Comparison of ENCODE assay signal across 30 cellular contexts in the genomic region with DNA sequence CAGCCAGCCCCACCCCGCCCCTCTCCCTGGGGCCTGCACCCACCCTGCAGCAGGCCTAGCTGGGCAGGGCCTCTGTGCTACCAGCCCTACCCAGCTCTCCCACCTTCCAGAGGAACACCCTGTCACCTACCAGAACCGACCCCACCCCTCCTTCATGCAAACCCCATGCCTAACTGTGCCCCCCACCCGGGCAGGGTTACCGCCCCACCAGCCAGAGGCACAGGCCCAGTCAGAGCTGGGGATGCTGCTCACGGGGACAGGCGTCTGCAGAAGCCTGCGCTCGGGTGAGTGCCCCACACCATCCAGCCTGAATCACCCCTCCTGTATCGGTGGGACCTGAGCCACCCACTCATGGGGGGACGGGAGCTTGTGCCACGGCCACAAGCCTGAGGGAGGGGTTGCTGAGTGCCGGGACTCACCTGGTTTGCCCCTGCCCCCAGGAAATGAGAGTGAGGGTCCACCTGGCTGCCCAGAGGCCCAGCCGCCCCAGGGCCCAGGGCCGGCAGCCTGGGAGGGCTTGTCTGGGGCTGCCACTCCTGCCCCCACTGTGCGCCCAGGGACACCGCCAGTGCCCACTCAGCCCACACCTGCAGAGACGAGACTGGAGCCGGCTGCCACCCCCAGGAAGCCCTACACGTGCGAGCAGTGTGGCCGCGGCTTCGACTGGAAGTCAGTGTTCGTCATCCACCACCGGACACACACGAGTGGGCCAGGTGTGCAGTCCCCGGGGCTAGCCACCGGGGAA.
"Had no signal": no experiment of that assay in that cellular context is flagged by ENCODE, and none has a peak within 500 bp of the region (broad histone marks: within the 10 kb centered on the region; RNA-seq: fewer than 3 reads in every experiment).

No MANE protein-coding gene starts in this region.

- H2AFZ ChIP-seq: neural progenitor cell had no signal

- H3K9ac ChIP-seq: neural progenitor cell had no signal

- H3K9me3 ChIP-seq: esophagus squamous epithelium, heart right ventricle, left lung, mucosa of descending colon, ovary, psoas muscle, sigmoid colon, testis, tibial artery had no signal

- DNase-seq: dermis blood vessel endothelial cell; effector memory CD4-positive, alpha-beta T cell; esophagus squamous epithelium; foreskin melanocyte; glutamatergic neuron; heart right ventricle; hippocampal formation; immature natural killer cell; mesenchymal stem cell; mucosa of descending colon; naive B cell; nucleus accumbens; ovary; psoas muscle; sigmoid colon; stimulated activated CD4-positive, alpha-beta T cell treated with anti-CD3 and anti-CD28 coated beads, Interleukin-2, amount 100 ng/mL, for 24 hours; stimulated activated CD4-positive, alpha-beta T cell treated with anti-CD3 and anti-CD28 coated beads, Interleukin-4, amount 100 ng/mL, for 24 hours; stimulated activated naive CD8-positive, alpha-beta T cell treated with anti-CD3 and anti-CD28 coated beads, Interleukin-15, Interleukin-2, amounts not matched to agents 100 U/mL and 50 U/mL, for 24 hours; substantia nigra; testis; tibial artery had no signal

- H3K4me3 ChIP-seq: coronary artery, esophagus squamous epithelium, heart right ventricle, left lung, mucosa of descending colon, neural progenitor cell, ovary, psoas muscle, sigmoid colon, testis, tibial artery had no signal

- H3K27ac ChIP-seq: coronary artery, esophagus squamous epithelium, heart right ventricle, left lung, neural progenitor cell, ovary, psoas muscle, sigmoid colon, testis, tibial artery had no signal

- ATAC-seq: heart right ventricle; left lung; mucosa of descending colon; natural killer cell treated with Interleukin-12 subunit alpha and Interleukin-12 subunit beta and Interleukin-15 and Interleukin-18, amount 100 ng/mL, for 72 hours; psoas muscle; right cardiac atrium; stimulated activated effector memory CD8-positive, alpha-beta T cell treated with anti-CD3 and anti-CD28 coated beads, Interleukin-12 subunit alpha, Interleukin-12 subunit beta, amount 100 ng/mL, for 72 hours; stimulated activated naive CD8-positive, alpha-beta T cell treated with anti-CD3 and anti-CD28 coated beads, Interleukin-15, Interleukin-2, amounts not matched to agents 100 U/mL and 50 U/mL, for 24 hours had no signal

- H3K27me3 ChIP-seq: esophagus squamous epithelium, heart right ventricle, left lung, neural progenitor cell, ovary, sigmoid colon, testis, tibial artery had no signal

- H3K4me2 ChIP-seq: neural progenitor cell had no signal

- H3K36me3 ChIP-seq: neural progenitor cell, ovary had no signal

- FAIRE-seq: endothelial cell of umbilical vein, keratinocyte, urothelium cell line had no signal
